ENCODE assay signal across 21 cellular contexts in the genomic region with DNA sequence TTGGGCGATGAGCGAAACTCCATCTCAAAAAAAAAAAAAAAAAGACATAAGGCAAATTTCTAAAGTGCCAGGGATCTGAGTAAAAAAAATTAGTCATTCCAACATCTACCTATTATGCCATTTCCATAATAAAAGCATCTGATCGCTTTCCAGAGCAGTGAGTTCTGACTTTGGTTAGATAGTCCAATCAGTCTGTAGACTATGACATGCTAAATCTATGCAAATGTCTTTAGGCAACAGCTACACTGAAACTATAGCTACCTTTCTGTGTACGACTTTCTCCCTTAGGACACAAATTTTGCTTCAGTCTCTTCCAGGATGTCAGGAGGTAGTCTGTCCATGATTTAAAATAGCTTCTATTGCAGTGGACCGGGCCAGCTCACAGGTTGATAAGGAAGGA. TPM values are rescaled to one million over a fixed set of nuclear protein-coding genes. Genes with fewer than 3 reads are reported as not detected.
DNase-seq lines count a peak whose midpoint lies in the region; ATAC-seq and TF ChIP-seq lines count a peak whose summit lies in the region.
"Had no signal": no experiment of that assay in that cellular context is flagged by ENCODE, and none has a peak within 500 bp of the region (broad histone marks: within the 10 kb centered on the region; RNA-seq: fewer than 3 reads in every experiment).

No MANE protein-coding gene starts in this region.

- H3K27ac Mint-ChIP-seq in nephron progenitor cell, result peak overlapping the region; percentile 85
- H3K27ac Mint-ChIP-seq: activated T-helper 2 cell treated with anti-CD3 and anti-CD28 coated beads, Interferon-gamma antibody, Interleukin-2, Interleukin-4, amounts not matched to agents 10 μg/mL and 5 μg/mL and 100 μg/mL, durations not matched to agents 14 hours and 24 hours and 36 hours; CD8-positive, alpha-beta T cell; dendritic cell treated with granulocyte-macrophage colony-stimulating factor and Interleukin-4, amounts not matched to agents 40 ng/mL and 50 ng/mL, for 4 days; natural killer cell had no signal

- DNase-seq in Right ventricle myocardium superior (no peak), left cardiac atrium (no peak), nephron progenitor cell (no peak), NCI-H2227 (lab: John Stamatoyannopoulos, UW; ENCODE audit: unreplicated experiment) (no peak), 8988T (no peak), OCI-M1 (lab: John Stamatoyannopoulos, UW) (no peak)
- DNase-seq: CD8-positive, alpha-beta T cell; hippocampal formation; natural killer cell; NCI-H2081; NCI-H774; stimulated activated CD4-positive, alpha-beta T cell treated with anti-CD3 and anti-CD28 coated beads, Interleukin-2, amount 100 ng/mL, for 24 hours; SW 1271 had no signal

- peaks cover 17% of the 10 kb centered on the region for H3K4me1 Mint-ChIP-seq in nephron progenitor cell
- H3K4me1 Mint-ChIP-seq: natural killer cell had no signal

- no peak overlapping the region for H3K4me3 ChIP-seq in esophagus (ENCODE audit: low read depth in 1 of 2, low read length in 2 of 2)
- H3K4me3 ChIP-seq: GM12878, suprapubic skin had no signal

- H3K36me3 Mint-ChIP-seq in nephron progenitor cell (ENCODE audit: low read depth), result no peaks in the 10 kb centered on the region
- H3K36me3 Mint-ChIP-seq: CD8-positive, alpha-beta T cell; natural killer cell had no signal

- no peaks in the 10 kb centered on the region for H3K27me3 Mint-ChIP-seq in nephron progenitor cell (ENCODE audit: low read depth, poor library complexity)
- H3K27me3 Mint-ChIP-seq: dendritic cell treated with granulocyte-macrophage colony-stimulating factor and Interleukin-4, amounts not matched to agents 40 ng/mL and 50 ng/mL, for 4 days had no signal

- WGBS in esophagus, 2 donors, result 87 to 89% methylated on average over 5 of the region's 5 CpGs

- peaks cover 4 to 6% of the 10 kb centered on the region in 2 donors for H3K4me1 ChIP-seq in esophagus (ENCODE audit: control insufficient read depth in 2 of 2, insufficient read depth in 2 of 2, low read length in 1 of 2)

- H3K27me3 ChIP-seq in esophagus (ENCODE audit: control insufficient read depth in 1 of 2, insufficient read depth in 2 of 2, low read length in 2 of 2), result no peaks in the 10 kb centered on the region
- H3K27me3 ChIP-seq: suprapubic skin had no signal

- ATAC-seq in Right ventricle myocardium superior (ENCODE audit: poor library complexity) (peak; percentile 18), left cardiac atrium (no peak), HG02588 (IDR thresholded peaks at IDR 0.05; ENCODE audit: unreplicated experiment) (no peak)
- ATAC-seq: CD8-positive, alpha-beta T cell; GM12878; natural killer cell; Panc1 had no signal

- TF ChIP-seq CTCF in nephron progenitor cell (IDR thresholded peaks at IDR 0.05), result no peak

- H3K36me3 ChIP-seq in esophagus (ENCODE audit: control insufficient read depth in 2 of 2, insufficient read depth in 2 of 2, low read length in 1 of 2), result no peaks in the 10 kb centered on the region
- H3K36me3 ChIP-seq: suprapubic skin had no signal

- no peaks in the 10 kb centered on the region for H3K9me3 ChIP-seq in esophagus (ENCODE audit: control insufficient read depth in 2 of 2, insufficient read depth in 1 of 2, low read depth in 1 of 2, low read length in 1 of 2)
- H3K9me3 ChIP-seq: suprapubic skin had no signal

- no peaks in the 10 kb centered on the region for H3K9me3 Mint-ChIP-seq in nephron progenitor cell
- H3K9me3 Mint-ChIP-seq: dendritic cell treated with granulocyte-macrophage colony-stimulating factor and Interleukin-4, amounts not matched to agents 40 ng/mL and 50 ng/mL, for 4 days had no signal

- H3K4me3 Mint-ChIP-seq in nephron progenitor cell, result no peak overlapping the region
- H3K4me3 Mint-ChIP-seq: CD8-positive, alpha-beta T cell; dendritic cell treated with granulocyte-macrophage colony-stimulating factor and Interleukin-4, amounts not matched to agents 40 ng/mL and 50 ng/mL, for 4 days; natural killer cell had no signal

- intact Hi-C loops in Right ventricle myocardium superior (cut with DNase I) (loop anchor here (5.0 to 10.0 kb wide), 2 partner anchors 48 to 476 kb away; no protein-coding TSS in a partner anchor), left cardiac atrium (cut with DNase I) (loop anchor here (5.0 to 10.0 kb wide), 2 partner anchors 46 to 48 kb away; no protein-coding TSS in a partner anchor)

- peak overlapping the region; percentile 11 to 37 for H3K27ac ChIP-seq in esophagus (ENCODE audit: low read depth in 2 of 2, low read length in 1 of 2)
- H3K27ac ChIP-seq: suprapubic skin, VCaP had no signal

RNA-seq across cellular contexts. Expression of a gene that starts 58.9 kb away (rescaled TPM):
- 7.9 TPM for total RNA-seq in Right ventricle myocardium superior
- total RNA-seq in left cardiac atrium, result 10 to 100 TPM in 1 of 2 donors, 1 to 10 TPM in 1; 7.7 to 10.8 TPM
- polyA plus RNA-seq in esophagus, result under 1 TPM; 0.81 to 0.96 TPM
- total RNA-seq: CD8-positive, alpha-beta T cell; natural killer cell had no signal
